14 cellular contexts compared by ENCODE assay signal in the genomic region with DNA sequence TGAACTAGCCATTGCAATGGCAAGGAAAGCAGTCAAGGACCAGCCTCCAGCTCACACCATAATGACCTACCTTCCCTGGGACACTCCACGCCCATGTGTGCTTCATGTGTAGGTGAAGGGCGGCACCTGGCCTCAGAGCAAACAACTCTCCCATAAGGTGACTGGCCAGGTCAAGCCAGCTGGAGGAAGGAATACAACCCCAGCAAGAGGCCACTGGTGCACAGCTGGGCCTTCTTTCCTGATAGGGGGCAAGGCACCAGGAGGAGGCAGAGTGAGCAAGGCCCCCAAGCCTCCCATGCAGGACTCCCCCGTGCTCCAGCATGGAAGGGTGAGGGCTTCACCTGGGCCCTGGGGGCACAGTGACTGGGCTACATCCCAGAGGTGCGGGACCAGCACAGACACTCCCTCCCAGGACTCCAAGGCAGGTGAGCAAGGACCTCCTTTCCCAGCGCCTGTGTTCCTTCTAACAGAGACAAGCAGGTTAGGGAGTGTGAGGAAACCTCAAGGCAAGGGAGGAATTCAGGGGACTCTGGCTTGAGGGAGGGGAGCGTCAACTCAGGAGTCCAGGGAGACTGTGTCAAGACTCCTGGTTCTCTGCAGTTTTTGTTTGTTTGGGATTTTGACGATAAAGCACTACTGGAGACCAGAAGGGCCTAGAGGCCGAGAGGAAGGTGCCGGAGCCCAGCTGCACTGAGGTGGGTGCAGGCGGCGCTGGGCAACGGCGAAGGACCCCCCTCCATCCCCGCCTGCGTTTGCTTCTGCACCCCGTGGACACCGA. TPM values are rescaled to one million over a fixed set of nuclear protein-coding genes. Genes with fewer than 3 reads are reported as not detected.
DNase-seq lines count a peak whose midpoint lies in the region; ATAC-seq and TF ChIP-seq lines count a peak whose summit lies in the region.
"Had no signal": no experiment of that assay in that cellular context is flagged by ENCODE, and none has a peak within 500 bp of the region (broad histone marks: within the 10 kb centered on the region; RNA-seq: fewer than 3 reads in every experiment).

No MANE protein-coding gene starts in this region.

- H3K27ac Mint-ChIP-seq in T-helper 1 cell treated with Interleukin-12 subunit alpha and Interleukin-12 subunit beta and Interleukin-4 antibody, amounts not matched to agents 30 μg/mL and 1 μg/mL, for 36 hours: no peak overlapping the region
- no peak overlapping the region for H3K27ac Mint-ChIP-seq in endothelial cell (ENCODE audit: unreplicated experiment)

- H3K4me3 ChIP-seq in prostate gland: peak overlapping the region; percentile 49 to 55

- H3K27me3 Mint-ChIP-seq in T-helper 1 cell treated with Interleukin-12 subunit alpha and Interleukin-12 subunit beta and Interleukin-4 antibody, amounts not matched to agents 30 μg/mL and 1 μg/mL, for 36 hours (ENCODE audit: low read depth): peaks cover 42% of the 10 kb centered on the region
- H3K27me3 Mint-ChIP-seq in endothelial cell (ENCODE audit: unreplicated experiment): peaks cover 7% of the 10 kb centered on the region

- peak overlapping the region in 1 of 2 donors; percentile 24 for H3K27ac ChIP-seq in prostate gland
- H3K27ac ChIP-seq: neutrophil, upper lobe of left lung had no signal

- peaks cover 3% of the 10 kb centered on the region for H3K9me3 Mint-ChIP-seq in T-helper 1 cell treated with Interleukin-12 subunit alpha and Interleukin-12 subunit beta and Interleukin-4 antibody, amounts not matched to agents 30 μg/mL and 1 μg/mL, for 36 hours
- peaks cover 16% of the 10 kb centered on the region for H3K9me3 Mint-ChIP-seq in endothelial cell (ENCODE audit: unreplicated experiment)

- H3K36me3 ChIP-seq in prostate gland: no peaks in the 10 kb centered on the region
- H3K36me3 ChIP-seq: neutrophil, upper lobe of left lung had no signal

- DNase-seq in T-helper 1 cell (no peak), NCI-H510A (lab: John Stamatoyannopoulos, UW) (peak; percentile 42), endothelial cell (ENCODE audit: low spot score) (no peak), prostate gland (ENCODE audit: low spot score) (no peak), NCI-H446 treated with DMSO at 0.1 percent for 48 hours (lab: John Stamatoyannopoulos, UW) (no peak), HT-29 (ENCODE audit: low spot score) (no peak)
- DNase-seq: cortex of kidney; NCI-H2171 treated with DMSO at 0.1 percent for 48 hours; Right ventricle myocardium superior; stimulated activated CD4-positive, alpha-beta T cell treated with anti-CD3 and anti-CD28 coated beads, Interleukin-4, amount 100 ng/mL, for 24 hours had no signal

- no peak for TF ChIP-seq POLR2A in prostate gland (IDR thresholded peaks at IDR 0.05)
- no peak for TF ChIP-seq POLR2A in GM18505 (IDR thresholded peaks at IDR 0.05; ENCODE audit: borderline replicate concordance, extremely low read depth, insufficient read depth, insufficient read length)

- no peaks in the 10 kb centered on the region for H3K4me1 ChIP-seq in prostate gland (replicated peaks)

- no peak for ATAC-seq in GM18505 (IDR thresholded peaks at IDR 0.05; ENCODE audit: unreplicated experiment)

- intact Hi-C loops in prostate gland (cut with DNase I): no loop called here

- H3K9me3 ChIP-seq in prostate gland: no peaks in the 10 kb centered on the region
- H3K9me3 ChIP-seq: neutrophil, upper lobe of left lung had no signal

- peaks cover 2% of the 10 kb centered on the region for H3K36me3 Mint-ChIP-seq in T-helper 1 cell treated with Interleukin-12 subunit alpha and Interleukin-12 subunit beta and Interleukin-4 antibody, amounts not matched to agents 30 μg/mL and 1 μg/mL, for 36 hours (ENCODE audit: low read depth)
- H3K36me3 Mint-ChIP-seq in endothelial cell (ENCODE audit: low read depth, unreplicated experiment): no peaks in the 10 kb centered on the region

- H3K4me3 Mint-ChIP-seq in T-helper 1 cell treated with Interleukin-12 subunit alpha and Interleukin-12 subunit beta and Interleukin-4 antibody, amounts not matched to agents 30 μg/mL and 1 μg/mL, for 36 hours: peak overlapping the region; percentile 30
- H3K4me3 Mint-ChIP-seq in endothelial cell (ENCODE audit: unreplicated experiment): peak overlapping the region; percentile 81

- no peak for TF ChIP-seq CTCF in endothelial cell (IDR thresholded peaks at IDR 0.05; ENCODE audit: unreplicated experiment)
- no peak for TF ChIP-seq CTCF in prostate gland (IDR thresholded peaks at IDR 0.05)

- WGBS in prostate gland: 40% methylated on average over 17 of the region's 17 CpGs

- no peaks in the 10 kb centered on the region for H3K27me3 ChIP-seq in prostate gland (replicated peaks; ENCODE audit: insufficient read depth)

- H3K4me1 Mint-ChIP-seq in T-helper 1 cell treated with Interleukin-12 subunit alpha and Interleukin-12 subunit beta and Interleukin-4 antibody, amounts not matched to agents 30 μg/mL and 1 μg/mL, for 36 hours (ENCODE audit: low read depth): peaks cover 4% of the 10 kb centered on the region
- H3K4me1 Mint-ChIP-seq in endothelial cell (ENCODE audit: unreplicated experiment): no peaks in the 10 kb centered on the region

RNA-seq across cellular contexts. Expression of gene PTPRN2, which starts 1.7 kb away (rescaled TPM):
- 0.18 TPM for total RNA-seq in endothelial cell (ENCODE audit: unreplicated experiment)
- total RNA-seq in prostate gland: 10 to 100 TPM; 26.1 to 55.5 TPM
- 0.52 and 1.7 TPM in 2 replicates for total RNA-seq in HT-29 (2014; rRNA removed; shearing (Covaris generic))

Comparison
In these comparisons a context has a peak if more than half of its experiments do, and no peak if none do; other contexts are left out.
1. RNA of gene PTPRN2, which starts 1.7 kb away (total RNA-seq): 26.1 to 55.5 TPM in prostate gland; 0.52 to 1.7 TPM in HT-29 and 0.18 TPM in endothelial cell (single experiment); every median in the first group is over 10 times any median in the second.